In the genomic region with DNA sequence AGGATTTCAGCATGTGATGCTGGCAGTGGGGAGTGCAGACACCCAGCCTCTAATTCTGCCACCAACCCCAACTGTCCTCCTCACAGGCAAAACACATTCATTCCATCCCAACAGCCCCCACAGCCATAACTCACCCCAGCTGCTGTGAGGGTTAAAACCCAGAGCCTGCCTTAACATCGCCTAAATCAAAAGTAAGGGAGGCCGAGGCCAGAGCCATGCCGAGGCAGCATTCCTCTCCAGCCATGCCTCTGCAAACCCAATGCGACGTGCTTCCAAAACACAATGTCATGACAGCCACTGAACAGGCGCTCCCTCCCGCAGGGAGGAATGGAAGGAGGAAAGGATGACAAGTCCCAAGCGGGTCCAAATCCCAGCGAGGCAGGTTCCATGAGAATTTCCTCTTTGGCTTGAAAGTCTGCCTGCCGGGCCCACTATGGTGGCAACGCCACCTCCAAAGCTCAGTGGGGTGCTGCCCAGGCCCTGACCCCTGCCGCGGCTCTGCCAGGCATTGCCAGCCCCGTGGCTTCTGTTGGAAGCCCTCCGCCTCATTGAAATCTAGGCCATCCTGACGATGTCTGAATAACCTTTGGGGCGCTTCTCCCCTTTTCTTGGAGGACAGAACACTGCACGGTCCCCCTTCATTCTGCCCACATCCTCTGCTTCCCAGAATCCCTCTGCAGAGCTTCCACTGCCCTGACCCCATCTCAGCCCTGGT, we compare ENCODE assay signal across 17 cellular contexts.
"Had no signal": no experiment of that assay in that cellular context is flagged by ENCODE, and none has a peak within 500 bp of the region (broad histone marks: within the 10 kb centered on the region; RNA-seq: fewer than 3 reads in every experiment).

No MANE protein-coding gene starts in this region.

- H3K4me1 ChIP-seq: foreskin keratinocyte, left ventricle myocardium inferior, upper lobe of left lung had no signal

- H3K27me3 ChIP-seq: brain microvascular endothelial cell, foreskin keratinocyte, upper lobe of left lung had no signal

- H3K27ac Mint-ChIP-seq: activated CD4-positive, alpha-beta T cell treated with anti-CD3 and anti-CD28 coated beads for 36 hours; activated T-cell treated with anti-CD3 and anti-CD28 coated beads, Interleukin-2, amount 50 U/mL, for 24 hours; activated T-helper 2 cell treated with anti-CD3 and anti-CD28 coated beads, Interferon-gamma antibody, Interleukin-2, Interleukin-4, amounts not matched to agents 10 μg/mL and 5 μg/mL and 100 μg/mL, durations not matched to agents 14 hours and 24 hours and 36 hours; natural killer cell; stimulated activated naive CD8-positive, alpha-beta T cell treated with anti-CD3 and anti-CD28 coated beads, Interleukin-15, Interleukin-2, amounts not matched to agents 100 ng/mL and 50 ng/mL, for 24 hours had no signal

- H3K4me3 ChIP-seq: left ventricle myocardium inferior, SK-N-MC, upper lobe of left lung had no signal

- H3K9me3 ChIP-seq: upper lobe of left lung had no signal

- H3K4me3 Mint-ChIP-seq: activated CD4-positive, alpha-beta T cell treated with anti-CD3 and anti-CD28 coated beads for 36 hours; activated T-cell treated with anti-CD3 and anti-CD28 coated beads, Interleukin-2, amount 50 U/mL, for 24 hours; natural killer cell; stimulated activated naive CD8-positive, alpha-beta T cell treated with anti-CD3 and anti-CD28 coated beads, Interleukin-15, Interleukin-2, amounts not matched to agents 100 ng/mL and 50 ng/mL, for 24 hours had no signal

- H3K27ac ChIP-seq: brain microvascular endothelial cell, foreskin keratinocyte, left ventricle myocardium inferior, SK-N-MC, upper lobe of left lung had no signal

- H3K9me3 Mint-ChIP-seq: activated T-cell treated with anti-CD3 and anti-CD28 coated beads, Interleukin-2, amount 50 U/mL, for 24 hours; activated T-helper 2 cell treated with anti-CD3 and anti-CD28 coated beads, Interferon-gamma antibody, Interleukin-2, Interleukin-4, amounts not matched to agents 10 μg/mL and 5 μg/mL and 100 μg/mL, durations not matched to agents 14 hours and 24 hours and 36 hours; natural killer cell; stimulated activated naive CD8-positive, alpha-beta T cell treated with anti-CD3 and anti-CD28 coated beads, Interleukin-15, Interleukin-2, amounts not matched to agents 100 ng/mL and 50 ng/mL, for 24 hours had no signal

- DNase-seq: activated CD4-positive, alpha-beta T cell treated with anti-CD3 and anti-CD28 coated beads for 36 hours; activated CD4-positive, alpha-beta T cell treated with anti-CD3 and anti-CD28 coated beads, Interleukin-2, amount 50 U/mL, for 48 hours; activated naive CD4-positive, alpha-beta T cell treated with anti-CD3 and anti-CD28 coated beads, Interleukin-2, amount 50 U/mL, for 16 hours; activated T-cell treated with anti-CD3 and anti-CD28 coated beads, Interleukin-2, amount 50 U/mL, for 24 hours; brain microvascular endothelial cell; central memory CD4-positive, alpha-beta T cell; foreskin keratinocyte; hypothalamus; left ventricle myocardium inferior; natural killer cell; retina; stimulated activated CD4-positive, alpha-beta T cell treated with anti-CD3 and anti-CD28 coated beads, Interleukin-12 subunit alpha, Interleukin-12 subunit beta, amount 100 ng/mL, for 4 hours; stimulated activated CD4-positive, alpha-beta T cell treated with anti-CD3 and anti-CD28 coated beads, Interleukin-2, amount 100 ng/mL, for 24 hours; upper lobe of left lung had no signal

- H3K36me3 ChIP-seq: brain microvascular endothelial cell, left ventricle myocardium inferior, upper lobe of left lung had no signal

- H3K4me1 Mint-ChIP-seq: activated CD4-positive, alpha-beta T cell treated with anti-CD3 and anti-CD28 coated beads for 36 hours; natural killer cell had no signal

- ATAC-seq: activated CD4-positive, alpha-beta T cell treated with anti-CD3 and anti-CD28 coated beads for 36 hours; foreskin keratinocyte; natural killer cell had no signal
